Comparison of ENCODE assay signal across 1 cellular context in the genomic region with DNA sequence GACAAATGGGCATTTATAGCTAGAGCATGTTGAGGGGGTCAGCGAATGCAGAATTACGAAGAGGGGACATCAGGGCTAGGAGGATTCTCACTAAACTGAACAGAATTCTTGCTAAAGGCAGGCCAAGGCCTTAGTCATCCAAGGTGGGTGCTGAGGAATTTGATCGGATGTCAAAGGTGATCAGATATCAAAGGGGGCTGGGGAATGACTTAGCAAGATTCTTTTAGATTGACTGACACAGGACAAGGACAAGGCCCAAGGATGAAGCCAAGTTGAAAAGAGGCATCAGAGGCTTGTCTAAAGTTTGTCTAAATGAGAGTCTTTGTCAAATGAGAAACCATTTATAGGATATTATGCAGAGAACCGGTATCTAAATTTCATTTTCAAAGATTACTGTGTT.
A peak's percentile ranks its signal among the peaks of the same experiment; 100 is the strongest.
TF ChIP-seq lines count a peak whose summit lies in the region.

No MANE protein-coding gene starts in this region.

TF ChIP-seq in H1, 55 proteins besides CTCF, POLR2A, EP300 and RAD21:
- TF ChIP-seq KDM5A (IDR thresholded peaks at IDR 0.05; ENCODE audit: low read length) (no peak), SIRT6 (IDR thresholded peaks at IDR 0.05; ENCODE audit: low read length) (no peak), KDM1A (IDR thresholded peaks at IDR 0.05; ENCODE audit: borderline replicate concordance, low read length) (no peak), SP4 (IDR thresholded peaks at IDR 0.05; ENCODE audit: low read length) (no peak), SRF (IDR thresholded peaks at IDR 0.05; ENCODE audit: low read depth, low read length) (no peak), BACH1 (IDR thresholded peaks at IDR 0.05; ENCODE audit: low read length) (peak; percentile 89), SIN3A (conservative IDR thresholded peaks at IDR 0.05 in 1 of 2, IDR thresholded peaks at IDR 0.05 in 1 of 2; ENCODE audit: low read depth in 1 of 2, low read length in 2 of 2) (no peak), JUND (IDR thresholded peaks at IDR 0.05; ENCODE audit: low read length) (no peak), MAFK (IDR thresholded peaks at IDR 0.05; ENCODE audit: low read depth, low read length) (peak; percentile 63; the same call in 1 of the 2 replicates), EZH2 (IDR thresholded peaks at IDR 0.05; ENCODE audit: low read depth, low read length, severe bottlenecking) (no peak)
